21 cellular contexts compared by ENCODE assay signal in genomic region chr7:158010956-158011698, GRCh38.
A peak's percentile ranks its signal among the peaks of the same experiment; 100 is the strongest.
DNase-seq lines count a peak whose midpoint lies in the region; ATAC-seq and TF ChIP-seq lines count a peak whose summit lies in the region.
"Had no signal": no experiment of that assay in that cellular context is flagged by ENCODE, and none has a peak within 500 bp of the region (broad histone marks: within the 10 kb centered on the region; RNA-seq: fewer than 3 reads in every experiment).

No MANE protein-coding gene starts in this region.

- no peak for ATAC-seq in WTC11
- ATAC-seq in esophagus mucosa = no peak
- ATAC-seq: body of pancreas; gastrocnemius medialis; left lobe of liver; stimulated activated effector memory CD8-positive, alpha-beta T cell treated with anti-CD3 and anti-CD28 coated beads, Interleukin-12 subunit alpha, Interleukin-12 subunit beta, amount 100 ng/mL, for 72 hours had no signal

- no peaks in the 10 kb centered on the region for H3F3A ChIP-seq in Loucy (ENCODE audit: low read depth)

- no peaks in the 10 kb centered on the region for H4K20me1 ChIP-seq in Loucy (ENCODE audit: insufficient read depth, low read length, poor library complexity, severe bottlenecking)

- no peak overlapping the region; the same call in 1 of the 2 replicates for H2AFZ ChIP-seq in Loucy (ENCODE audit: low read length)

- H3K9me2 ChIP-seq in Loucy (replicated peaks; ENCODE audit: low read depth, low read length) = no peaks in the 10 kb centered on the region

- peaks cover 23% of the 10 kb centered on the region for H3K9me3 Mint-ChIP-seq in WTC11
- no peaks in the 10 kb centered on the region for H3K9me3 Mint-ChIP-seq in type B pancreatic cell
- no peaks in the 10 kb centered on the region for H3K9me3 Mint-ChIP-seq in activated T-helper 2 cell treated with anti-CD3 and anti-CD28 coated beads, Interferon-gamma antibody, Interleukin-2, Interleukin-4, amounts not matched to agents 10 μg/mL and 5 μg/mL and 100 μg/mL, durations not matched to agents 14 hours and 24 hours and 36 hours
- H3K9me3 Mint-ChIP-seq: activated naive CD4-positive, alpha-beta T cell treated with anti-CD3 and anti-CD28 coated beads, Interleukin-2, amount 50 U/mL, for 24 hours; dendritic cell treated with granulocyte-macrophage colony-stimulating factor and Interleukin-4, amounts not matched to agents 40 ng/mL and 50 ng/mL, for 4 days; stimulated activated effector memory CD8-positive, alpha-beta T cell treated with anti-CD3 and anti-CD28 coated beads, Interleukin-12 subunit alpha, Interleukin-12 subunit beta, amount 100 ng/mL, for 72 hours had no signal

- H3K27me3 Mint-ChIP-seq in WTC11 (ENCODE audit: low read depth) = peaks cover 4% of the 10 kb centered on the region
- H3K27me3 Mint-ChIP-seq in type B pancreatic cell = peaks cover 23% of the 10 kb centered on the region
- H3K27me3 Mint-ChIP-seq in activated T-helper 2 cell treated with anti-CD3 and anti-CD28 coated beads, Interferon-gamma antibody, Interleukin-2, Interleukin-4, amounts not matched to agents 10 μg/mL and 5 μg/mL and 100 μg/mL, durations not matched to agents 14 hours and 24 hours and 36 hours (ENCODE audit: low read depth) = no peaks in the 10 kb centered on the region
- H3K27me3 Mint-ChIP-seq: activated naive CD4-positive, alpha-beta T cell treated with anti-CD3 and anti-CD28 coated beads, Interleukin-2, amount 50 U/mL, for 24 hours; dendritic cell treated with granulocyte-macrophage colony-stimulating factor and Interleukin-4, amounts not matched to agents 40 ng/mL and 50 ng/mL, for 4 days had no signal

- H3K4me1 ChIP-seq in Loucy (ENCODE audit: insufficient read depth, low read length, poor library complexity, severe bottlenecking) = no peaks in the 10 kb centered on the region
- H3K4me1 ChIP-seq: gastrocnemius medialis had no signal

- H3K4me1 Mint-ChIP-seq in WTC11 = peaks cover 44% of the 10 kb centered on the region
- H3K4me1 Mint-ChIP-seq in type B pancreatic cell (ENCODE audit: unreplicated experiment) = peaks cover 17% of the 10 kb centered on the region
- H3K4me1 Mint-ChIP-seq in activated T-helper 2 cell treated with anti-CD3 and anti-CD28 coated beads, Interferon-gamma antibody, Interleukin-2, Interleukin-4, amounts not matched to agents 10 μg/mL and 5 μg/mL and 100 μg/mL, durations not matched to agents 14 hours and 24 hours and 36 hours (ENCODE audit: low read depth) = no peaks in the 10 kb centered on the region

- CTCF ChIA-PET in WTC11 (lab: Charles Lee) = no interaction called here

- DNase-seq in activated effector memory CD4-positive, alpha-beta T cell treated with anti-CD3 and anti-CD28 coated beads, Interleukin-2, amount 50 U/mL, for 16 hours = peak; percentile 14
- DNase-seq in activated effector memory CD4-positive, alpha-beta T cell treated with Interleukin-2 at 50 U/mL for 16 hours = no peak
- DNase-seq in WTC11 (ENCODE audit: low spot score) (no peak), type B pancreatic cell (ENCODE audit: extremely low spot score, unreplicated experiment) (no peak), NCI-H510A treated with DMSO at 0.1 percent for 48 hours (lab: John Stamatoyannopoulos, UW) (no peak)
- no peak for DNase-seq in activated T-helper 2 cell treated with anti-CD3 and anti-CD28 coated beads, Interferon-gamma antibody, Interleukin-2, Interleukin-4, amounts not matched to agents 10 μg/mL and 5 μg/mL and 100 μg/mL, durations not matched to agents 14 hours and 24 hours and 36 hours (ENCODE audit: low spot score)
- DNase-seq: activated CD4-positive, alpha-beta T cell treated with anti-CD3 and anti-CD28 coated beads, Interleukin-2, amount 50 U/mL, for 1 hour; body of pancreas; EL; gastrocnemius medialis; MV-4-11; NCI-H187 treated with DMSO at 0.1 percent for 48 hours; retina; stimulated activated CD4-positive, alpha-beta T cell treated with anti-CD3 and anti-CD28 coated beads, Interleukin-15, amount 100 ng/mL, for 24 hours; SW 1271 had no signal

- TF ChIP-seq CTCF in Loucy (conservative IDR thresholded peaks at IDR 0.05; ENCODE audit: low read length) = peak; percentile 25; the same call in 1 of the 2 replicates
- no peak for TF ChIP-seq CTCF in WTC11 (IDR thresholded peaks at IDR 0.05)
- peak; percentile 47 for TF ChIP-seq CTCF in type B pancreatic cell (conservative IDR thresholded peaks at IDR 0.05)

- H3K27me3 ChIP-seq in Loucy (ENCODE audit: insufficient read depth, low read length, poor library complexity, severe bottlenecking) = no peaks in the 10 kb centered on the region
- H3K27me3 ChIP-seq: body of pancreas had no signal

- no peaks in the 10 kb centered on the region for H3K36me3 ChIP-seq in Loucy (ENCODE audit: insufficient read depth, low read length)
- H3K36me3 ChIP-seq: gastrocnemius medialis had no signal

- H3K4me2 ChIP-seq in Loucy (ENCODE audit: low read depth, low read length, poor library complexity, severe bottlenecking) = no peak overlapping the region

- intact Hi-C loops in activated T-helper 2 cell treated with anti-CD3 and anti-CD28 coated beads, Interferon-gamma antibody, Interleukin-2, Interleukin-4, amounts not matched to agents 10 μg/mL and 5 μg/mL and 100 μg/mL, durations not matched to agents 14 hours and 24 hours and 36 hours (cut with micrococcal nuclease) = no loop called here

- no peak overlapping the region for H3K9ac ChIP-seq in Loucy (ENCODE audit: low read depth, low read length, poor library complexity, severe bottlenecking)

- no peaks in the 10 kb centered on the region for H3K9me3 ChIP-seq in Loucy (ENCODE audit: insufficient read depth, low read depth, low read length)
- H3K9me3 ChIP-seq: body of pancreas, gastrocnemius medialis had no signal

- H3K79me2 ChIP-seq in Loucy (ENCODE audit: insufficient read depth, low read length) = no peaks in the 10 kb centered on the region

- peak overlapping the region; percentile 14; the same call in 1 of the 2 replicates for H3K4me3 Mint-ChIP-seq in WTC11
- H3K4me3 Mint-ChIP-seq in type B pancreatic cell = no peak overlapping the region
- no peak overlapping the region for H3K4me3 Mint-ChIP-seq in activated T-helper 2 cell treated with anti-CD3 and anti-CD28 coated beads, Interferon-gamma antibody, Interleukin-2, Interleukin-4, amounts not matched to agents 10 μg/mL and 5 μg/mL and 100 μg/mL, durations not matched to agents 14 hours and 24 hours and 36 hours (ENCODE audit: low read depth)
- H3K4me3 Mint-ChIP-seq: activated naive CD4-positive, alpha-beta T cell treated with anti-CD3 and anti-CD28 coated beads, Interleukin-2, amount 50 U/mL, for 24 hours; dendritic cell treated with granulocyte-macrophage colony-stimulating factor and Interleukin-4, amounts not matched to agents 40 ng/mL and 50 ng/mL, for 4 days; stimulated activated effector memory CD8-positive, alpha-beta T cell treated with anti-CD3 and anti-CD28 coated beads, Interleukin-12 subunit alpha, Interleukin-12 subunit beta, amount 100 ng/mL, for 72 hours had no signal

- POLR2A ChIA-PET in WTC11 (lab: Charles Lee) = no interaction called here

- peaks cover 23% of the 10 kb centered on the region; the same call in 1 of the 2 replicates for H3K36me3 Mint-ChIP-seq in WTC11
- no peaks in the 10 kb centered on the region for H3K36me3 Mint-ChIP-seq in type B pancreatic cell
- no peaks in the 10 kb centered on the region for H3K36me3 Mint-ChIP-seq in activated T-helper 2 cell treated with anti-CD3 and anti-CD28 coated beads, Interferon-gamma antibody, Interleukin-2, Interleukin-4, amounts not matched to agents 10 μg/mL and 5 μg/mL and 100 μg/mL, durations not matched to agents 14 hours and 24 hours and 36 hours (ENCODE audit: low read depth)
- H3K36me3 Mint-ChIP-seq: activated naive CD4-positive, alpha-beta T cell treated with anti-CD3 and anti-CD28 coated beads, Interleukin-2, amount 50 U/mL, for 24 hours; stimulated activated effector memory CD8-positive, alpha-beta T cell treated with anti-CD3 and anti-CD28 coated beads, Interleukin-12 subunit alpha, Interleukin-12 subunit beta, amount 100 ng/mL, for 72 hours had no signal

- H3K27ac Mint-ChIP-seq in WTC11 = peak overlapping the region; percentile 75
- no peak overlapping the region for H3K27ac Mint-ChIP-seq in type B pancreatic cell
- no peak overlapping the region for H3K27ac Mint-ChIP-seq in activated T-helper 2 cell treated with anti-CD3 and anti-CD28 coated beads, Interferon-gamma antibody, Interleukin-2, Interleukin-4, amounts not matched to agents 10 μg/mL and 5 μg/mL and 100 μg/mL, durations not matched to agents 14 hours and 24 hours and 36 hours
- H3K27ac Mint-ChIP-seq: activated naive CD4-positive, alpha-beta T cell treated with anti-CD3 and anti-CD28 coated beads, Interleukin-2, amount 50 U/mL, for 24 hours; dendritic cell treated with granulocyte-macrophage colony-stimulating factor and Interleukin-4, amounts not matched to agents 40 ng/mL and 50 ng/mL, for 4 days; stimulated activated effector memory CD8-positive, alpha-beta T cell treated with anti-CD3 and anti-CD28 coated beads, Interleukin-12 subunit alpha, Interleukin-12 subunit beta, amount 100 ng/mL, for 72 hours had no signal

- H3K4me3 ChIP-seq in Loucy (ENCODE audit: low read length, poor library complexity, severe bottlenecking) = peak overlapping the region; percentile 5
- H3K4me3 ChIP-seq: body of pancreas, gastrocnemius medialis had no signal

TF ChIP-seq in WTC11, 78 proteins besides CTCF, POLR2A, EP300 and RAD21:
- no peak for TF ChIP-seq ZNF396 (CRISPR knock-in tag; IDR thresholded peaks at IDR 0.05; ENCODE audit: borderline replicate concordance)
- TF ChIP-seq, protein P1, sequence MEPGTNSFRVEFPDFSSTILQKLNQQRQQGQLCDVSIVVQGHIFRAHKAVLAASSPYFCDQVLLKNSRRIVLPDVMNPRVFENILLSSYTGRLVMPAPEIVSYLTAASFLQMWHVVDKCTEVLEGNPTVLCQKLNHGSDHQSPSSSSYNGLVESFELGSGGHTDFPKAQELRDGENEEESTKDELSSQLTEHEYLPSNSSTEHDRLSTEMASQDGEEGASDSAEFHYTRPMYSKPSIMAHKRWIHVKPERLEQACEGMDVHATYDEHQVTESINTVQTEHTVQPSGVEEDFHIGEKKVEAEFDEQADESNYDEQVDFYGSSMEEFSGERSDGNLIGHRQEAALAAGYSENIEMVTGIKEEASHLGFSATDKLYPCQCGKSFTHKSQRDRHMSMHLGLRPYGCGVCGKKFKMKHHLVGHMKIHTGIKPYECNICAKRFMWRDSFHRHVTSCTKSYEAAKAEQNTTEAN (CRISPR knock-in tag; IDR thresholded peaks at IDR 0.05) = peak; percentile 56; the same call in 1 of the 2 replicates
TF ChIP-seq in WTC11: peak in this region for 1.
